ENCODE assay signal across 8 cellular contexts in genomic region chr16:72990003-72990521, GRCh38. TPM values are rescaled to one million over a fixed set of nuclear protein-coding genes. Genes with fewer than 3 reads are reported as not detected.
DNase-seq lines count a peak whose midpoint lies in the region; ATAC-seq and TF ChIP-seq lines count a peak whose summit lies in the region.

No MANE protein-coding gene starts in this region.

- WGBS in esophagus muscularis mucosa, result 39% methylated on average over 13 of the region's 17 CpGs

- H3K36me3 ChIP-seq in BLaER1 treated with 17β-estradiol and CSF1 and Interleukin-3, amounts not matched to agents 10 nM and 100 nM, result peaks cover 0 to 7% (median 0%) of the 10 kb centered on the region in 11 experiments; a peak in 1 of 22 replicates
- no peaks in the 10 kb centered on the region for H3K36me3 ChIP-seq in esophagus muscularis mucosa

- peaks cover 0 to 100% (median 0%) of the 10 kb centered on the region in 11 experiments; a peak in 7 of 22 replicates for H4K20me1 ChIP-seq in BLaER1 treated with 17β-estradiol and CSF1 and Interleukin-3, amounts not matched to agents 10 nM and 100 nM

- intact Hi-C loops in esophagus muscularis mucosa (cut with DNase I), result loop anchor here (5.0 kb wide), 1 partner anchor 52 kb away; no protein-coding TSS in a partner anchor

- peak overlapping the region in 1 of 11 experiments; percentile 15; a peak in 2 of 22 replicates for H3K9ac ChIP-seq in BLaER1 treated with 17β-estradiol and CSF1 and Interleukin-3, amounts not matched to agents 10 nM and 100 nM

- no peak overlapping the region for H3K27ac ChIP-seq in BLaER1 treated with 17β-estradiol and CSF1 and Interleukin-3, amounts not matched to agents 10 nM and 100 nM
- H3K27ac ChIP-seq in esophagus muscularis mucosa (replicated peaks in 1 of 4), result peak overlapping the region; percentile 76 to 81 (median 78)

- ATAC-seq in omental fat pad (ENCODE audit: low FRiP score) (peak; percentile 79), GM18505 (IDR thresholded peaks at IDR 0.05; ENCODE audit: unreplicated experiment) (no peak), GM18867 (IDR thresholded peaks at IDR 0.05; ENCODE audit: unreplicated experiment) (no peak)

- no peak overlapping the region for H3K4me3 ChIP-seq in BLaER1 treated with 17β-estradiol and CSF1 and Interleukin-3, amounts not matched to agents 10 nM and 100 nM
- H3K4me3 ChIP-seq in NB4 (ENCODE audit: low read depth, low read length) (no peak overlapping the region), esophagus muscularis mucosa (peak overlapping the region; percentile 1 to 27 (median 18))

- peaks cover 10 to 34% (median 11%) of the 10 kb centered on the region in 10 experiments; a peak in 17 of 20 replicates for H3K4me1 ChIP-seq in BLaER1 treated with 17β-estradiol and CSF1 and Interleukin-3, amounts not matched to agents 10 nM and 100 nM
- peaks cover 59 to 95% (median 87%) of the 10 kb centered on the region in 4 donors for H3K4me1 ChIP-seq in esophagus muscularis mucosa

- H3K27me3 ChIP-seq in BLaER1 treated with 17β-estradiol and CSF1 and Interleukin-3, amounts not matched to agents 10 nM and 100 nM, result no peaks in the 10 kb centered on the region
- no peaks in the 10 kb centered on the region for H3K27me3 ChIP-seq in esophagus muscularis mucosa

- DNase-seq in NB4 (ENCODE audit: low read depth) (peak; percentile 83), esophagus muscularis mucosa (ENCODE audit: extremely low spot score) (peak; percentile 95), omental fat pad (ENCODE audit: low spot score) (peak; percentile 32), DMS53 (lab: John Stamatoyannopoulos, UW) (no peak), pons (ENCODE audit: low spot score) (no peak)

- H3K9me3 ChIP-seq in BLaER1 treated with 17β-estradiol and CSF1 and Interleukin-3, amounts not matched to agents 10 nM and 100 nM (replicated peaks in 1 of 11), result no peaks in the 10 kb centered on the region
- no peaks in the 10 kb centered on the region for H3K9me3 ChIP-seq in esophagus muscularis mucosa

- peak; percentile 69 for TF ChIP-seq EP300 in esophagus muscularis mucosa (IDR thresholded peaks at IDR 0.05)

- TF ChIP-seq POLR2A in NB4 (IDR thresholded peaks at IDR 0.05; ENCODE audit: extremely low read depth, insufficient read length), result no peak
- no peak for TF ChIP-seq POLR2A in esophagus muscularis mucosa (IDR thresholded peaks at IDR 0.05; ENCODE audit: low read depth)
- no peak for TF ChIP-seq POLR2A in GM18505 (IDR thresholded peaks at IDR 0.05; ENCODE audit: borderline replicate concordance, extremely low read depth, insufficient read depth, insufficient read length)

- no peak for TF ChIP-seq CTCF in NB4 (IDR thresholded peaks at IDR 0.05; ENCODE audit: low read depth, low read length)
- TF ChIP-seq CTCF in esophagus muscularis mucosa (IDR thresholded peaks at IDR 0.05), result no peak
- no peak for TF ChIP-seq CTCF in omental fat pad (IDR thresholded peaks at IDR 0.05)

- peak overlapping the region; percentile 2 to 68 (median 28); a peak in 19 of 22 replicates for H3K4me2 ChIP-seq in BLaER1 treated with 17β-estradiol and CSF1 and Interleukin-3, amounts not matched to agents 10 nM and 100 nM

RNA-seq across cellular contexts. Expression of gene ZFHX3, which starts 57.9 kb away (rescaled TPM):
- total RNA-seq in esophagus muscularis mucosa (10 to 100 TPM; 25.7 to 53.0 (median 30.6) TPM), omental fat pad (10 to 100 TPM; 11.8 to 35.2 (median 13.7) TPM)

Comparison
In these comparisons a context has a peak if more than half of its experiments do, and no peak if none do; other contexts are left out.
1. H3K27ac ChIP-seq: peak in esophagus muscularis mucosa (4 of 4); none in BLaER1 treated with 17β-estradiol and CSF1 and Interleukin-3, amounts not matched to agents 10 nM and 100 nM (0 of 11).
2. H3K4me3 ChIP-seq: peak in esophagus muscularis mucosa (4 of 4); none in BLaER1 treated with 17β-estradiol and CSF1 and Interleukin-3, amounts not matched to agents 10 nM and 100 nM (0 of 10) and NB4 (single experiment).
3. DNase-seq: peak in NB4 (single experiment), esophagus muscularis mucosa (single experiment) and omental fat pad (single experiment); none in DMS53 (single experiment) and pons (single experiment).